ENCODE assay signal across 12 cellular contexts in genomic region chr2:241108271-241109209, GRCh38. TPM values are rescaled to one million over a fixed set of nuclear protein-coding genes. Genes with fewer than 3 reads are reported as not detected.
DNase-seq lines count a peak whose midpoint lies in the region; ATAC-seq and TF ChIP-seq lines count a peak whose summit lies in the region.
"Had no signal": no experiment of that assay in that cellular context is flagged by ENCODE, and none has a peak within 500 bp of the region (broad histone marks: within the 10 kb centered on the region; RNA-seq: fewer than 3 reads in every experiment).

No MANE protein-coding gene starts in this region.

- no peaks in the 10 kb centered on the region for H3K27me3 Mint-ChIP-seq in activated CD4-positive, alpha-beta T cell treated with anti-CD3 and anti-CD28 coated beads, Interleukin-2, amount 10 ng/mL, durations not matched to agents 7 days and 5 days
- no peaks in the 10 kb centered on the region for H3K27me3 Mint-ChIP-seq in activated CD4-positive, alpha-beta memory T cell treated with anti-CD3 and anti-CD28 coated beads, Interleukin-2, amount 10 ng/mL, durations not matched to agents 7 days and 5 days
- no peaks in the 10 kb centered on the region for H3K27me3 Mint-ChIP-seq in stimulated activated memory B cell treated with anti-CD40 and anti-IgM and Interleukin-4, amounts not matched to agents 10 μg/mL and 1 μg/mL and 100 μg/mL, for 72 hours

- DNase-seq in activated CD4-positive, alpha-beta T cell treated with anti-CD3 and anti-CD28 coated beads, Interleukin-2, amount 10 ng/mL, durations not matched to agents 7 days and 5 days: peak; percentile 40
- no peak for DNase-seq in activated CD4-positive, alpha-beta T cell treated with anti-CD3 and anti-CD28 coated beads, Interleukin-2, amount 50 U/mL, for 1 hour
- peak; percentile 40 for DNase-seq in activated CD4-positive, alpha-beta memory T cell treated with anti-CD3 and anti-CD28 coated beads, Interleukin-2, amount 10 ng/mL, durations not matched to agents 7 days and 5 days
- DNase-seq in foreskin melanocyte (peak; percentile 57), foreskin fibroblast (no peak), midbrain (lab: John Stamatoyannopoulos, UW) (no peak)
- DNase-seq: left cardiac atrium; NCI-H446; RPMI8226; stimulated activated CD4-positive, alpha-beta T cell treated with anti-CD3 and anti-CD28 coated beads, Interleukin-1b, Interleukin-23, amount 100 ng/mL, for 48 hours had no signal

- no peak for ATAC-seq in stimulated activated memory B cell treated with anti-CD40 and anti-IgM and Interleukin-4, amounts not matched to agents 10 μg/mL and 1 μg/mL and 100 μg/mL, for 72 hours
- no peak for ATAC-seq in GM21360 (IDR thresholded peaks at IDR 0.05; ENCODE audit: unreplicated experiment)
- ATAC-seq: left cardiac atrium had no signal

- peak overlapping the region; percentile 41 for H3K4me3 Mint-ChIP-seq in activated CD4-positive, alpha-beta T cell treated with anti-CD3 and anti-CD28 coated beads, Interleukin-2, amount 10 ng/mL, durations not matched to agents 7 days and 5 days
- peak overlapping the region; percentile 73 for H3K4me3 Mint-ChIP-seq in activated CD4-positive, alpha-beta memory T cell treated with anti-CD3 and anti-CD28 coated beads, Interleukin-2, amount 10 ng/mL, durations not matched to agents 7 days and 5 days
- H3K4me3 Mint-ChIP-seq in stimulated activated memory B cell treated with anti-CD40 and anti-IgM and Interleukin-4, amounts not matched to agents 10 μg/mL and 1 μg/mL and 100 μg/mL, for 72 hours: peak overlapping the region; percentile 71

- CTCF ChIA-PET in activated CD4-positive, alpha-beta T cell treated with anti-CD3 and anti-CD28 coated beads, Interleukin-2, amount 10 ng/mL, durations not matched to agents 7 days and 5 days (lab: Charles Lee): interaction anchor here (0.6 to 2.0 kb wide), 3 partner anchors 10 to 205 kb away, joined by 3 to 5 read pairs (median 3); no protein-coding TSS in a partner anchor
- CTCF ChIA-PET in activated CD4-positive, alpha-beta memory T cell treated with anti-CD3 and anti-CD28 coated beads, Interleukin-2, amount 10 ng/mL, durations not matched to agents 7 days and 5 days (lab: Charles Lee): interaction anchor here (1.2 kb wide), 1 partner anchor 41 kb away, joined by 3 read pairs; the partner anchor contains the start of gene PASK

- no peak for TF ChIP-seq CTCF in foreskin fibroblast (IDR thresholded peaks at IDR 0.05; ENCODE audit: low read depth, low read length)

- H3K4me3 ChIP-seq in foreskin fibroblast (ENCODE audit: low read depth in 1 of 2, low read length in 2 of 2): no peak overlapping the region

- H3K4me1 Mint-ChIP-seq in activated CD4-positive, alpha-beta T cell treated with anti-CD3 and anti-CD28 coated beads, Interleukin-2, amount 10 ng/mL, durations not matched to agents 7 days and 5 days: peaks cover 43% of the 10 kb centered on the region
- H3K4me1 Mint-ChIP-seq in activated CD4-positive, alpha-beta memory T cell treated with anti-CD3 and anti-CD28 coated beads, Interleukin-2, amount 10 ng/mL, durations not matched to agents 7 days and 5 days: peaks cover 51% of the 10 kb centered on the region
- peaks cover 55% of the 10 kb centered on the region for H3K4me1 Mint-ChIP-seq in stimulated activated memory B cell treated with anti-CD40 and anti-IgM and Interleukin-4, amounts not matched to agents 10 μg/mL and 1 μg/mL and 100 μg/mL, for 72 hours

- H3K9me3 Mint-ChIP-seq in activated CD4-positive, alpha-beta T cell treated with anti-CD3 and anti-CD28 coated beads, Interleukin-2, amount 10 ng/mL, durations not matched to agents 7 days and 5 days: no peaks in the 10 kb centered on the region
- no peaks in the 10 kb centered on the region for H3K9me3 Mint-ChIP-seq in activated CD4-positive, alpha-beta memory T cell treated with anti-CD3 and anti-CD28 coated beads, Interleukin-2, amount 10 ng/mL, durations not matched to agents 7 days and 5 days
- H3K9me3 Mint-ChIP-seq in stimulated activated memory B cell treated with anti-CD40 and anti-IgM and Interleukin-4, amounts not matched to agents 10 μg/mL and 1 μg/mL and 100 μg/mL, for 72 hours: peaks cover 2% of the 10 kb centered on the region

- POLR2A ChIA-PET in activated CD4-positive, alpha-beta T cell treated with anti-CD3 and anti-CD28 coated beads, Interleukin-2, amount 10 ng/mL, durations not matched to agents 7 days and 5 days (lab: Charles Lee): no interaction called here
- POLR2A ChIA-PET in activated CD4-positive, alpha-beta memory T cell treated with anti-CD3 and anti-CD28 coated beads, Interleukin-2, amount 10 ng/mL, durations not matched to agents 7 days and 5 days (lab: Charles Lee): interaction anchor here (1.6 to 4.4 kb wide), 3 partner anchors 13 to 42 kb away, joined by 9 to 17 read pairs (median 10); partner anchors contain the start of genes PASK and PPP1R7

- peaks cover 28% of the 10 kb centered on the region for H3K36me3 Mint-ChIP-seq in activated CD4-positive, alpha-beta T cell treated with anti-CD3 and anti-CD28 coated beads, Interleukin-2, amount 10 ng/mL, durations not matched to agents 7 days and 5 days (ENCODE audit: low read depth)
- H3K36me3 Mint-ChIP-seq in activated CD4-positive, alpha-beta memory T cell treated with anti-CD3 and anti-CD28 coated beads, Interleukin-2, amount 10 ng/mL, durations not matched to agents 7 days and 5 days (ENCODE audit: low read depth): peaks cover 35% of the 10 kb centered on the region
- peaks cover 51% of the 10 kb centered on the region for H3K36me3 Mint-ChIP-seq in stimulated activated memory B cell treated with anti-CD40 and anti-IgM and Interleukin-4, amounts not matched to agents 10 μg/mL and 1 μg/mL and 100 μg/mL, for 72 hours

- H3K27ac Mint-ChIP-seq in activated CD4-positive, alpha-beta T cell treated with anti-CD3 and anti-CD28 coated beads, Interleukin-2, amount 10 ng/mL, durations not matched to agents 7 days and 5 days: peak overlapping the region; percentile 97
- peak overlapping the region; percentile 98 for H3K27ac Mint-ChIP-seq in activated CD4-positive, alpha-beta memory T cell treated with anti-CD3 and anti-CD28 coated beads, Interleukin-2, amount 10 ng/mL, durations not matched to agents 7 days and 5 days
- peak overlapping the region; percentile 91 for H3K27ac Mint-ChIP-seq in stimulated activated memory B cell treated with anti-CD40 and anti-IgM and Interleukin-4, amounts not matched to agents 10 μg/mL and 1 μg/mL and 100 μg/mL, for 72 hours

RNA-seq across cellular contexts. Expression of gene MTERF4, which starts 6.5 kb away (rescaled TPM):
- 10 to 100 TPM; 38.0 to 41.0 TPM for total RNA-seq in activated CD4-positive, alpha-beta T cell treated with anti-CD3 and anti-CD28 coated beads, Interleukin-2, amount 10 ng/mL, durations not matched to agents 7 days and 5 days
- 10 to 100 TPM; 41.5 to 45.4 TPM for total RNA-seq in activated CD4-positive, alpha-beta memory T cell treated with anti-CD3 and anti-CD28 coated beads, Interleukin-2, amount 10 ng/mL, durations not matched to agents 7 days and 5 days

RNA-seq across cellular contexts. Expression of gene PASK, which starts 40.7 kb away (rescaled TPM):
- 10 to 100 TPM; 55.5 to 62.0 TPM for total RNA-seq in activated CD4-positive, alpha-beta T cell treated with anti-CD3 and anti-CD28 coated beads, Interleukin-2, amount 10 ng/mL, durations not matched to agents 7 days and 5 days
- total RNA-seq in activated CD4-positive, alpha-beta memory T cell treated with anti-CD3 and anti-CD28 coated beads, Interleukin-2, amount 10 ng/mL, durations not matched to agents 7 days and 5 days: 10 to 100 TPM; 58.1 to 58.9 TPM

RNA-seq across cellular contexts. Expression of gene PPP1R7, which starts 41.7 kb away (rescaled TPM):
- total RNA-seq in activated CD4-positive, alpha-beta T cell treated with anti-CD3 and anti-CD28 coated beads, Interleukin-2, amount 10 ng/mL, durations not matched to agents 7 days and 5 days: 100 to 1,000 TPM in 1 of 2 experiments, 10 to 100 TPM in 1; 89.5 to 110 TPM
- 100 to 1,000 TPM; 103 to 106 TPM for total RNA-seq in activated CD4-positive, alpha-beta memory T cell treated with anti-CD3 and anti-CD28 coated beads, Interleukin-2, amount 10 ng/mL, durations not matched to agents 7 days and 5 days

Comparison
In these comparisons a context has a peak if more than half of its experiments do, and no peak if none do; other contexts are left out.
1. DNase-seq: peak in activated CD4-positive, alpha-beta T cell treated with anti-CD3 and anti-CD28 coated beads, Interleukin-2, amount 10 ng/mL, durations not matched to agents 7 days and 5 days (single experiment), activated CD4-positive, alpha-beta memory T cell treated with anti-CD3 and anti-CD28 coated beads, Interleukin-2, amount 10 ng/mL, durations not matched to agents 7 days and 5 days (single experiment) and foreskin melanocyte (single experiment); none in activated CD4-positive, alpha-beta T cell treated with anti-CD3 and anti-CD28 coated beads, Interleukin-2, amount 50 U/mL, for 1 hour (single experiment), foreskin fibroblast (0 of 2) and midbrain (single experiment).
2. Peak in every context shown above with its lines, with median percentiles within 50 percentile points of each other: H3K27ac Mint-ChIP-seq and H3K4me3 Mint-ChIP-seq.